8 cellular contexts compared by ENCODE assay signal in the genomic region with DNA sequence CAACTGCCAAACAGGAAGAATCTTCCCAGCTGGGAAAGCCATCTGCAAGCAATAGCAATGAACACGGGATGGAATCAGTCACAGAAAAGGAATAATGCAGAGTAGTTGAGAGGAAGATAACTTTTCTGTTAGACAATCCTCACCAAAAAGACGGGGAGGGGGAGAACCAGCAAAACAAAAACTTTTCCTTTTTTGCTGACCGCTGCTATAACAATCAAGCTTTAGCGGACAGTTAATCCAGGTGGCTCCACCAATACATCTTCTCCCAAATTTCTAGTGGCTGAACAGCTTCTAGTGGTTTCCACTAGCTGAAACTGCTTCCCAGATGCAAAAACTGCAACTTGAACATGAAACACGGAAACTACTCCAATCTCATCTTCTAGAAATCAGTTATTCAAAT.
DNase-seq lines count a peak whose midpoint lies in the region; ATAC-seq and TF ChIP-seq lines count a peak whose summit lies in the region.

No MANE protein-coding gene starts in this region.

- DNase-seq in GM12865 (ENCODE audit: low read depth), result no peak
- no peak for DNase-seq in fibroblast of pulmonary artery (ENCODE audit: low read depth)
- DNase-seq in retinal pigment epithelial cell (ENCODE audit: low read depth), result no peak
- DNase-seq in DMS53 (lab: John Stamatoyannopoulos, UW), result no peak
- DNase-seq in NCI-H1105 treated with DMSO at 0.1 percent for 48 hours (lab: John Stamatoyannopoulos, UW), result no peak
- DNase-seq in GM19240 (ENCODE audit: insufficient read length, low spot score), result no peak

- H3K27me3 ChIP-seq in SU-DHL-6 (ENCODE audit: low read length), result no peaks in the 10 kb centered on the region

- ATAC-seq in HG03460 (IDR thresholded peaks at IDR 0.05; ENCODE audit: unreplicated experiment), result no peak

- no peaks in the 10 kb centered on the region for H3K9me3 ChIP-seq in SU-DHL-6 (ENCODE audit: insufficient read depth, low read length)

- H2AFZ ChIP-seq in SU-DHL-6 (ENCODE audit: low read depth, low read length, severe bottlenecking), result no peak overlapping the region

- peak overlapping the region; percentile 76; the same call in 1 of the 2 replicates for H3K27ac ChIP-seq in SU-DHL-6 (ENCODE audit: low read depth, low read length)

- peak overlapping the region; percentile 94 for H3K4me2 ChIP-seq in SU-DHL-6 (ENCODE audit: low read depth, low read length, poor library complexity, severe bottlenecking)

- no peak for TF ChIP-seq CTCF in GM12865 (IDR thresholded peaks at IDR 0.05; ENCODE audit: insufficient read depth, low read depth, low read length, missing control alignments)
- no peak for TF ChIP-seq CTCF in SU-DHL-6 (IDR thresholded peaks at IDR 0.05; ENCODE audit: insufficient read depth, low read length, poor library complexity, severe bottlenecking)
- no peak for TF ChIP-seq CTCF in fibroblast of pulmonary artery (IDR thresholded peaks at IDR 0.05; ENCODE audit: low read length, missing control alignments)
- no peak for TF ChIP-seq CTCF in retinal pigment epithelial cell (conservative IDR thresholded peaks at IDR 0.05; ENCODE audit: low read depth, low read length)

- H3K79me2 ChIP-seq in SU-DHL-6 (ENCODE audit: insufficient read depth, low read length), result peaks cover 92% of the 10 kb centered on the region

- H4K20me1 ChIP-seq in SU-DHL-6 (ENCODE audit: low read depth, low read length), result peaks cover 14% of the 10 kb centered on the region

- H3K9me2 ChIP-seq in SU-DHL-6 (replicated peaks; ENCODE audit: insufficient read depth, low read length), result no peaks in the 10 kb centered on the region

- H3F3A ChIP-seq in SU-DHL-6 (ENCODE audit: insufficient read depth), result no peaks in the 10 kb centered on the region

- H3K36me3 ChIP-seq in SU-DHL-6 (ENCODE audit: low read length), result no peaks in the 10 kb centered on the region

- H3K4me3 ChIP-seq in GM12865 (ENCODE audit: low read depth, low read length) (peak overlapping the region; percentile 99), SU-DHL-6 (ENCODE audit: insufficient read depth, low read length, poor library complexity, severe bottlenecking) (peak overlapping the region; percentile 81), fibroblast of pulmonary artery (replicated peaks; ENCODE audit: low read depth, low read length) (peak overlapping the region; percentile 95), retinal pigment epithelial cell (ENCODE audit: low read length) (peak overlapping the region; percentile 93)

- H3K9ac ChIP-seq in SU-DHL-6 (ENCODE audit: low read length), result peak overlapping the region; percentile 98
